8 cellular contexts compared by ENCODE assay signal in the genomic region with DNA sequence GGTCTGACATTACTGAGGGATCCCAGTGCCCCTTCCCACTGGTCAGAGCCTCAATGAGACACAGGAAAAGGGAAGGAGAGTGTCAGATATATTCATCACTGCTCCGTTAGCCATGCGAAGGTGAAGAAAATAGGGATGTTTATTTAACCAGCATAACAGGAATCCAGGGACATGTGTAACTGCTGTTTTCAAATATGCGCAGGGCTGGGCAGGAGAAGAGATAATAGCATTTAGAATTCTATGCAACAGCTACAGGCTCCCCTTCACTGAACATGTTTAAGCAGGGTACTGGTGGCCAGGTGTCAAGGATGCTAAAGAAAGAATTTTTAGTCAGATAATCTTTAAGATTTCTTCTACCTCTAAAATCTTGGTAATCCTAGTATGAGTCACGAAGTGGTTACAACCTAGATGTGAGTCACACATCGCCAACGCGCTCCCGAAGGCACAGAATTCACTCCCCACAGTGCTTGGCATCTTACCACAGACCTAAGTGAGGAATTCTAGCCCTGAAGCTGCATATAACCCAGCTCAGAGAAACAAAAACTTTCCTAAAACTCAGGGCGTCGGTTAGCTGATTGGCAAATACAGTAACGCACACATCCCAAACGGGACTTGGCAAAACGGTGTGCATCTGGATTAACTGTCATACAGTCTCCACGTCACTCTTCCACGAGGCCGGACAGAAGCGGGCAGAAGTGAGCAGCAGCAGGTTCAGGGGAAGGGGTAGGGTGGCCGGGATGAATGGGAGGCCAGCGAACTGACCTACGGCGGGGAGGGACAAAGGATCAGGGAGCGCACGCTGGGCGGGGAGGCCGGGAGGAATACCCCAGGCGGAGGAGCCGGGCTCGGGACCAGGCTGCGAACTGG. TPM values are rescaled to one million over a fixed set of nuclear protein-coding genes. Genes with fewer than 3 reads are reported as not detected.
DNase-seq lines count a peak whose midpoint lies in the region; ATAC-seq and TF ChIP-seq lines count a peak whose summit lies in the region.

No MANE protein-coding gene starts in this region.

- H3K9me3 ChIP-seq in endodermal cell (ENCODE audit: control insufficient read depth, low read length) (no peaks in the 10 kb centered on the region), mesodermal cell (ENCODE audit: control insufficient read depth, low read length) (no peaks in the 10 kb centered on the region)

- H3K27ac ChIP-seq in endodermal cell (ENCODE audit: low read depth, low read length) (peak overlapping the region; percentile 68), mesodermal cell (ENCODE audit: low read depth, low read length, severe bottlenecking) (peak overlapping the region; percentile 89)

- peak overlapping the region; percentile 85 for H3K27ac Mint-ChIP-seq in activated CD8-positive, alpha-beta T cell treated with anti-CD3 and anti-CD28 coated beads, Interleukin-2, amount 10 ng/mL, durations not matched to agents 7 days and 5 days
- H3K27ac Mint-ChIP-seq in endodermal cell: peak overlapping the region; percentile 93

- peak overlapping the region; percentile 87 for H3K4me3 Mint-ChIP-seq in activated CD8-positive, alpha-beta T cell treated with anti-CD3 and anti-CD28 coated beads, Interleukin-2, amount 10 ng/mL, durations not matched to agents 7 days and 5 days
- peak overlapping the region; percentile 91 for H3K4me3 Mint-ChIP-seq in endodermal cell

- H3K4me1 ChIP-seq in endodermal cell (ENCODE audit: control insufficient read depth, insufficient read depth, low read length) (peaks cover 11% of the 10 kb centered on the region), mesodermal cell (ENCODE audit: control insufficient read depth, insufficient read depth, low read length, poor library complexity, severe bottlenecking) (peaks cover 26% of the 10 kb centered on the region)

- H3K4me3 ChIP-seq in endodermal cell (ENCODE audit: low read length) (peak overlapping the region; percentile 89), mesodermal cell (ENCODE audit: extremely low read depth, insufficient read depth, low read length, poor library complexity, severe bottlenecking) (peak overlapping the region; percentile 81)

- CTCF ChIA-PET in activated CD8-positive, alpha-beta T cell treated with anti-CD3 and anti-CD28 coated beads, Interleukin-2, amount 10 ng/mL, durations not matched to agents 7 days and 5 days (lab: Charles Lee): no interaction called here

- H3K9me3 Mint-ChIP-seq in activated CD8-positive, alpha-beta T cell treated with anti-CD3 and anti-CD28 coated beads, Interleukin-2, amount 10 ng/mL, durations not matched to agents 7 days and 5 days (ENCODE audit: insufficient read depth): no peaks in the 10 kb centered on the region
- no peaks in the 10 kb centered on the region for H3K9me3 Mint-ChIP-seq in endodermal cell

- H3K36me3 ChIP-seq in endodermal cell (ENCODE audit: control insufficient read depth, insufficient read depth, low read length) (no peaks in the 10 kb centered on the region), mesodermal cell (ENCODE audit: control insufficient read depth, insufficient read depth, low read length) (peaks cover 1% of the 10 kb centered on the region)

- peak; percentile 30 for ATAC-seq in HG02943 (IDR thresholded peaks at IDR 0.05; ENCODE audit: low read depth, unreplicated experiment)
- ATAC-seq in activated CD8-positive, alpha-beta T cell treated with anti-CD3 and anti-CD28 coated beads, Interleukin-2, amount 10 ng/mL, durations not matched to agents 7 days and 5 days: peak; percentile 27

- H3K36me3 Mint-ChIP-seq in activated CD8-positive, alpha-beta T cell treated with anti-CD3 and anti-CD28 coated beads, Interleukin-2, amount 10 ng/mL, durations not matched to agents 7 days and 5 days (ENCODE audit: low read depth): peaks cover 4% of the 10 kb centered on the region
- peaks cover 10% of the 10 kb centered on the region for H3K36me3 Mint-ChIP-seq in endodermal cell (ENCODE audit: low read depth)

- no peaks in the 10 kb centered on the region for H3K27me3 ChIP-seq in endodermal cell (ENCODE audit: control insufficient read depth, insufficient read depth, low read length, poor library complexity, severe bottlenecking)

- 4 to 6% methylated on average over 12 to 29 of the region's 29 CpGs for WGBS in endodermal cell (ENCODE audit: insufficient coverage in 1 of 2, insufficient read length in 1 of 2), 2 experiments
- 5 to 8% methylated on average over 23 to 24 of the region's 29 CpGs for WGBS in mesodermal cell (ENCODE audit: insufficient coverage in 2 of 2), 2 experiments

- POLR2A ChIA-PET in activated CD8-positive, alpha-beta T cell treated with anti-CD3 and anti-CD28 coated beads, Interleukin-2, amount 10 ng/mL, durations not matched to agents 7 days and 5 days (lab: Charles Lee): interaction anchor here (1.1 kb wide), 1 partner anchor 17 kb away, joined by 3 read pairs; no protein-coding TSS in a partner anchor

- peak overlapping the region; percentile 88 for H3K9ac ChIP-seq in endodermal cell (ENCODE audit: extremely low read depth, low read length, poor library complexity, severe bottlenecking)

- H3K4me1 Mint-ChIP-seq in activated CD8-positive, alpha-beta T cell treated with anti-CD3 and anti-CD28 coated beads, Interleukin-2, amount 10 ng/mL, durations not matched to agents 7 days and 5 days (ENCODE audit: low read depth): peaks cover 25% of the 10 kb centered on the region
- H3K4me1 Mint-ChIP-seq in endodermal cell: peaks cover 38% of the 10 kb centered on the region

- DNase-seq in NCI-H2107 treated with DMSO at 0.1 percent for 48 hours (lab: John Stamatoyannopoulos, UW; ENCODE audit: unreplicated experiment): peak; percentile 8
- no peak for DNase-seq in NCI-H2107 (lab: John Stamatoyannopoulos, UW)
- DNase-seq in NCI-H226: peak; percentile 95
- DNase-seq in activated CD8-positive, alpha-beta T cell treated with anti-CD3 and anti-CD28 coated beads, Interleukin-2, amount 10 ng/mL, durations not matched to agents 7 days and 5 days: peak; percentile 39
- DNase-seq in endodermal cell: peak; percentile 84
- DNase-seq in stimulated activated CD8-positive, alpha-beta memory T cell treated with anti-CD3 and anti-CD28 coated beads, Interleukin-15, amount 100 ng/mL, for 48 hours (ENCODE audit: low read depth in 2 of 2): peak; percentile 29 to 38

- peaks cover 4% of the 10 kb centered on the region for H3K27me3 Mint-ChIP-seq in activated CD8-positive, alpha-beta T cell treated with anti-CD3 and anti-CD28 coated beads, Interleukin-2, amount 10 ng/mL, durations not matched to agents 7 days and 5 days (ENCODE audit: low read depth)
- no peaks in the 10 kb centered on the region for H3K27me3 Mint-ChIP-seq in endodermal cell (ENCODE audit: insufficient read depth)

- TF ChIP-seq CTCF in endodermal cell (conservative IDR thresholded peaks at IDR 0.05): no peak

RNA-seq across cellular contexts. Expression of a gene that starts 1.1 kb away (rescaled TPM):
- 10 to 100 TPM; 21.4 to 21.8 TPM for total RNA-seq in activated CD8-positive, alpha-beta T cell treated with anti-CD3 and anti-CD28 coated beads, Interleukin-2, amount 10 ng/mL, durations not matched to agents 7 days and 5 days
- total RNA-seq in endodermal cell: 10 to 100 TPM; 80.1 to 82.1 TPM
- 57.1 TPM for polyA plus RNA-seq in endodermal cell (2013, experiment 1 of 2)
- polyA plus RNA-seq in endodermal cell (2013, experiment 2 of 2): 57.2 TPM
- 52.2 TPM for polyA plus RNA-seq in mesodermal cell (2013, experiment 1 of 2)
- 65.1 TPM for polyA plus RNA-seq in mesodermal cell (2013, experiment 2 of 2)
